2 cellular contexts compared by ENCODE assay signal in genomic region chr7:84701524-84702306, GRCh38.
TF ChIP-seq lines count a peak whose summit lies in the region.

No MANE protein-coding gene starts in this region.

TF ChIP-seq in Ishikawa, 13 proteins besides CTCF, POLR2A, EP300 and RAD21 (continued from another document):
- TF ChIP-seq REST (IDR thresholded peaks at IDR 0.05; ENCODE audit: low read depth), result no peak
- peak; percentile 96 for TF ChIP-seq FOXM1 (IDR thresholded peaks at IDR 0.05; ENCODE audit: borderline replicate concordance, low read depth)
- no peak for TF ChIP-seq TAF1 (IDR thresholded peaks at IDR 0.05; ENCODE audit: low read depth)

TF ChIP-seq in K562, 482 proteins besides CTCF, POLR2A, EP300 and RAD21 (continued from another document):
- TF ChIP-seq HMBOX1 (IDR thresholded peaks at IDR 0.05) (peak; percentile 63), ATF3 (IDR thresholded peaks at IDR 0.05) (peak; percentile 53), ATF3 (CRISPR knock-in tag; conservative IDR thresholded peaks at IDR 0.05) (no peak), ATF1 (CRISPR knock-in tag; IDR thresholded peaks at IDR 0.05) (no peak), ATF1 (tag; IDR thresholded peaks at IDR 0.05) (peak; percentile 53; the same call in 1 of the 2 replicates), FOSL1 (tag; conservative IDR thresholded peaks at IDR 0.05) (peak; percentile 30; the same call in 1 of the 2 replicates), ZNF23 (CRISPR knock-in tag; IDR thresholded peaks at IDR 0.05) (no peak)
